ENCODE assay signal across 15 cellular contexts in genomic region chr19:48961051-48961649, GRCh38. TPM values are rescaled to one million over a fixed set of nuclear protein-coding genes. Genes with fewer than 3 reads are reported as not detected.
A peak's percentile ranks its signal among the peaks of the same experiment; 100 is the strongest.
DNase-seq lines count a peak whose midpoint lies in the region; ATAC-seq and TF ChIP-seq lines count a peak whose summit lies in the region.
"Had no signal": no experiment of that assay in that cellular context is flagged by ENCODE, and none has a peak within 500 bp of the region (broad histone marks: within the 10 kb centered on the region; RNA-seq: fewer than 3 reads in every experiment).

No MANE protein-coding gene starts in this region.

- H3K27me3 Mint-ChIP-seq in GM23338 (ENCODE audit: insufficient read depth, low read depth, poor library complexity): peaks cover 43% of the 10 kb centered on the region
- peaks cover 4% of the 10 kb centered on the region for H3K27me3 Mint-ChIP-seq in activated naive CD8-positive, alpha-beta T cell treated with anti-CD3 and anti-CD28 coated beads for 36 hours

- H3K27me3 ChIP-seq in GM23338 (ENCODE audit: insufficient read depth): no peaks in the 10 kb centered on the region
- no peaks in the 10 kb centered on the region for H3K27me3 ChIP-seq in muscle layer of duodenum (ENCODE audit: low read depth, low read length)
- H3K27me3 ChIP-seq in tibial artery: no peaks in the 10 kb centered on the region
- H3K27me3 ChIP-seq: body of pancreas, foreskin keratinocyte, upper lobe of right lung had no signal

- H3K4me1 ChIP-seq in GM23338 (ENCODE audit: insufficient read depth): peaks cover 18% of the 10 kb centered on the region
- peaks cover 10 to 22% of the 10 kb centered on the region in 2 donors for H3K4me1 ChIP-seq in muscle layer of duodenum (ENCODE audit: control insufficient read depth in 1 of 2, insufficient read depth in 2 of 2, low read length in 2 of 2)
- peaks cover 0 to 32% (median 24%) of the 10 kb centered on the region in 4 donors for H3K4me1 ChIP-seq in tibial artery

- peaks cover 14% of the 10 kb centered on the region for H4K20me1 ChIP-seq in GM23338 (replicated peaks; ENCODE audit: insufficient read depth)

- H3K36me3 ChIP-seq in GM23338 (ENCODE audit: insufficient read depth) (peaks cover 12% of the 10 kb centered on the region), muscle layer of duodenum (ENCODE audit: control insufficient read depth in 1 of 2, insufficient read depth in 2 of 2, low read length in 2 of 2) (peaks cover 2 to 17% of the 10 kb centered on the region in 2 donors), tibial artery (peaks cover 2 to 14% (median 3%) of the 10 kb centered on the region in 3 donors)

- H3K4me2 ChIP-seq in GM23338: no peak overlapping the region; the same call in 1 of the 2 replicates

- no peak overlapping the region; the same call in 1 of the 2 replicates for H3K27ac Mint-ChIP-seq in GM23338
- H3K27ac Mint-ChIP-seq in activated naive CD8-positive, alpha-beta T cell treated with anti-CD3 and anti-CD28 coated beads for 36 hours: peak overlapping the region; percentile 38

- H3K9me3 Mint-ChIP-seq in GM23338: peaks cover 9% of the 10 kb centered on the region
- no peaks in the 10 kb centered on the region for H3K9me3 Mint-ChIP-seq in activated naive CD8-positive, alpha-beta T cell treated with anti-CD3 and anti-CD28 coated beads for 36 hours

- peaks cover 35% of the 10 kb centered on the region for H3K79me2 ChIP-seq in GM23338 (replicated peaks; ENCODE audit: insufficient read depth)

- H2AFZ ChIP-seq in GM23338: no peak overlapping the region

- H3K27ac ChIP-seq in 22Rv1: peak overlapping the region; percentile 32; the same call in 1 of the 2 replicates
- peak overlapping the region; percentile 79; the same call in 1 of the 2 replicates for H3K27ac ChIP-seq in GM23338 (ENCODE audit: low read depth)
- H3K27ac ChIP-seq in muscle layer of duodenum (ENCODE audit: low read length): peak overlapping the region; percentile 39
- H3K27ac ChIP-seq in tibial artery: peak overlapping the region in 1 of 2 donors; percentile 97
- H3K27ac ChIP-seq: foreskin keratinocyte had no signal

- peaks cover 53% of the 10 kb centered on the region for H3F3A ChIP-seq in GM23338 (replicated peaks; ENCODE audit: low read depth)

- H3K4me3 Mint-ChIP-seq in GM23338: no peak overlapping the region
- H3K4me3 Mint-ChIP-seq in activated naive CD8-positive, alpha-beta T cell treated with anti-CD3 and anti-CD28 coated beads for 36 hours: no peak overlapping the region

- ATAC-seq in GM23338 (no peak), HG02571 (IDR thresholded peaks at IDR 0.05; ENCODE audit: unreplicated experiment) (no peak)
- ATAC-seq: body of pancreas, foreskin keratinocyte, upper lobe of right lung had no signal

- H3K9me2 ChIP-seq in GM23338 (ENCODE audit: insufficient read depth): no peaks in the 10 kb centered on the region

- peaks cover 34% of the 10 kb centered on the region for H3K4me1 Mint-ChIP-seq in GM23338
- peaks cover 50% of the 10 kb centered on the region for H3K4me1 Mint-ChIP-seq in activated naive CD8-positive, alpha-beta T cell treated with anti-CD3 and anti-CD28 coated beads for 36 hours

- intact Hi-C loops in tibial artery (cut with DNase I; ENCODE audit: low total_unique reads): loop anchor here (10.0 kb wide), 1 partner anchor 86 kb away; the partner anchor contains the start of gene PPP1R15A

- H3K4me3 ChIP-seq in GM23338 (no peak overlapping the region), muscle layer of duodenum (ENCODE audit: low read depth in 1 of 2, low read length in 2 of 2) (no peak overlapping the region), tibial artery (no peak overlapping the region)
- H3K4me3 ChIP-seq: body of pancreas, HAP-1, upper lobe of right lung had no signal

- H3K9me3 ChIP-seq in muscle layer of duodenum (ENCODE audit: control insufficient read depth in 1 of 2, low read length in 2 of 2) (no peaks in the 10 kb centered on the region), tibial artery (no peaks in the 10 kb centered on the region)
- H3K9me3 ChIP-seq: body of pancreas, HAP-1, upper lobe of right lung had no signal

- DNase-seq in GM23338 (ENCODE audit: low spot score): no peak
- DNase-seq in activated naive CD8-positive, alpha-beta T cell treated with anti-CD3 and anti-CD28 coated beads for 36 hours: peak; percentile 8
- no peak for DNase-seq in kidney glomerular epithelial cell (lab: John Stamatoyannopoulos, UW)
- DNase-seq in tibial artery: no peak
- no peak for DNase-seq in GOT3 (lab: John Stamatoyannopoulos, UW)
- DNase-seq: activated CD4-positive, CD25-positive, alpha-beta regulatory T cell treated with anti-CD3 and anti-CD28 coated beads, Interleukin-2, amount 50 U/mL, for 72 hours; COR-L47; NCI-H187 treated with DMSO at 0.1 percent for 48 hours had no signal

- peaks cover 52% of the 10 kb centered on the region for H3K36me3 Mint-ChIP-seq in GM23338 (ENCODE audit: low read depth)
- H3K36me3 Mint-ChIP-seq in activated naive CD8-positive, alpha-beta T cell treated with anti-CD3 and anti-CD28 coated beads for 36 hours: peaks cover 49% of the 10 kb centered on the region

- TF ChIP-seq CTCF in 22Rv1 (IDR thresholded peaks at IDR 0.05): no peak
- no peak for TF ChIP-seq CTCF in GM23338 (conservative IDR thresholded peaks at IDR 0.05; ENCODE audit: low read depth in 2 of 2)
- no peak for TF ChIP-seq CTCF in tibial artery (IDR thresholded peaks at IDR 0.05)

TF ChIP-seq in GM23338, 12 proteins besides CTCF, POLR2A, EP300 and RAD21 (continues in another document):
- TF ChIP-seq POLR2AphosphoS5 (IDR thresholded peaks at IDR 0.05; ENCODE audit: low read depth) (no peak), STAT1 (IDR thresholded peaks at IDR 0.05; ENCODE audit: unreplicated experiment) (no peak), JUNB (IDR thresholded peaks at IDR 0.05; ENCODE audit: unreplicated experiment) (no peak), ETS1 (IDR thresholded peaks at IDR 0.05) (no peak), EZH2phosphoT487 (IDR thresholded peaks at IDR 0.05; ENCODE audit: unreplicated experiment) (no peak), REST (IDR thresholded peaks at IDR 0.05; ENCODE audit: unreplicated experiment) (no peak), ZNF331 (CRISPR knock-in tag; IDR thresholded peaks at IDR 0.05; ENCODE audit: low read depth) (no peak), EZH2 (IDR thresholded peaks at IDR 0.05; ENCODE audit: low read depth, unreplicated experiment) (no peak)

RNA-seq across cellular contexts. Expression of gene FTL, which starts 4.0 kb away (rescaled TPM):
- 1,625 and 2,064 TPM in 2 replicates for total RNA-seq in GM23338 (2014; rRNA removed; shearing (Covaris generic))
- polyA plus RNA-seq in GM23338 (2016; fragmentation: Nextera tagmentation; extraction: Ambion mirVana): 5,278 and 5,436 TPM in 2 replicates
- total RNA-seq in activated naive CD8-positive, alpha-beta T cell treated with anti-CD3 and anti-CD28 coated beads for 36 hours: 1,000 to 10,000 TPM; 1,137 to 1,177 TPM

RNA-seq across cellular contexts. Expression of gene BAX, which starts 6.5 kb away (rescaled TPM):
- total RNA-seq in GM23338 (2014; rRNA removed; shearing (Covaris generic)): 184 and 261 TPM in 2 replicates
- polyA plus RNA-seq in GM23338 (2016; fragmentation: Nextera tagmentation; extraction: Ambion mirVana): 168 and 179 TPM in 2 replicates
- 100 to 1,000 TPM; 191 TPM for total RNA-seq in activated naive CD8-positive, alpha-beta T cell treated with anti-CD3 and anti-CD28 coated beads for 36 hours

RNA-seq across cellular contexts. Expression of gene DHDH, which starts 27.7 kb away (rescaled TPM):
- total RNA-seq in GM23338 (2014; rRNA removed; shearing (Covaris generic)): 0.69 and 0.78 TPM in 2 replicates
- polyA plus RNA-seq in GM23338 (2016; fragmentation: Nextera tagmentation; extraction: Ambion mirVana): 4.7 and 8.4 TPM in 2 replicates
- 1 to 10 TPM in 1 of 2 experiments, under 1 TPM in 1; 0.74 to 1.1 TPM for total RNA-seq in activated naive CD8-positive, alpha-beta T cell treated with anti-CD3 and anti-CD28 coated beads for 36 hours
- total RNA-seq: body of pancreas had no signal

RNA-seq across cellular contexts. Expression of gene GYS1, which starts 32.0 kb away (rescaled TPM):
- total RNA-seq in GM23338 (2014; rRNA removed; shearing (Covaris generic)): 23.1 and 28.9 TPM in 2 replicates
- 15.9 and 19.9 TPM in 2 replicates for polyA plus RNA-seq in GM23338 (2016; fragmentation: Nextera tagmentation; extraction: Ambion mirVana)
- 10 to 100 TPM; 48.9 to 57.6 TPM for total RNA-seq in activated naive CD8-positive, alpha-beta T cell treated with anti-CD3 and anti-CD28 coated beads for 36 hours

RNA-seq across cellular contexts. Expression of gene RUVBL2, which starts 32.5 kb away (rescaled TPM):
- 222 and 252 TPM in 2 replicates for total RNA-seq in GM23338 (2014; rRNA removed; shearing (Covaris generic))
- 194 and 196 TPM in 2 replicates for polyA plus RNA-seq in GM23338 (2016; fragmentation: Nextera tagmentation; extraction: Ambion mirVana)
- 100 to 1,000 TPM; 187 to 189 TPM for total RNA-seq in activated naive CD8-positive, alpha-beta T cell treated with anti-CD3 and anti-CD28 coated beads for 36 hours
